1 cellular context compared by ENCODE assay signal in genomic region chr5:137734962-137735530, GRCh38.
TF ChIP-seq lines count a peak whose summit lies in the region.

No MANE protein-coding gene starts in this region.

TF ChIP-seq in GM12878, 131 proteins besides CTCF, POLR2A, EP300 and RAD21:
- TF ChIP-seq, protein P1, sequence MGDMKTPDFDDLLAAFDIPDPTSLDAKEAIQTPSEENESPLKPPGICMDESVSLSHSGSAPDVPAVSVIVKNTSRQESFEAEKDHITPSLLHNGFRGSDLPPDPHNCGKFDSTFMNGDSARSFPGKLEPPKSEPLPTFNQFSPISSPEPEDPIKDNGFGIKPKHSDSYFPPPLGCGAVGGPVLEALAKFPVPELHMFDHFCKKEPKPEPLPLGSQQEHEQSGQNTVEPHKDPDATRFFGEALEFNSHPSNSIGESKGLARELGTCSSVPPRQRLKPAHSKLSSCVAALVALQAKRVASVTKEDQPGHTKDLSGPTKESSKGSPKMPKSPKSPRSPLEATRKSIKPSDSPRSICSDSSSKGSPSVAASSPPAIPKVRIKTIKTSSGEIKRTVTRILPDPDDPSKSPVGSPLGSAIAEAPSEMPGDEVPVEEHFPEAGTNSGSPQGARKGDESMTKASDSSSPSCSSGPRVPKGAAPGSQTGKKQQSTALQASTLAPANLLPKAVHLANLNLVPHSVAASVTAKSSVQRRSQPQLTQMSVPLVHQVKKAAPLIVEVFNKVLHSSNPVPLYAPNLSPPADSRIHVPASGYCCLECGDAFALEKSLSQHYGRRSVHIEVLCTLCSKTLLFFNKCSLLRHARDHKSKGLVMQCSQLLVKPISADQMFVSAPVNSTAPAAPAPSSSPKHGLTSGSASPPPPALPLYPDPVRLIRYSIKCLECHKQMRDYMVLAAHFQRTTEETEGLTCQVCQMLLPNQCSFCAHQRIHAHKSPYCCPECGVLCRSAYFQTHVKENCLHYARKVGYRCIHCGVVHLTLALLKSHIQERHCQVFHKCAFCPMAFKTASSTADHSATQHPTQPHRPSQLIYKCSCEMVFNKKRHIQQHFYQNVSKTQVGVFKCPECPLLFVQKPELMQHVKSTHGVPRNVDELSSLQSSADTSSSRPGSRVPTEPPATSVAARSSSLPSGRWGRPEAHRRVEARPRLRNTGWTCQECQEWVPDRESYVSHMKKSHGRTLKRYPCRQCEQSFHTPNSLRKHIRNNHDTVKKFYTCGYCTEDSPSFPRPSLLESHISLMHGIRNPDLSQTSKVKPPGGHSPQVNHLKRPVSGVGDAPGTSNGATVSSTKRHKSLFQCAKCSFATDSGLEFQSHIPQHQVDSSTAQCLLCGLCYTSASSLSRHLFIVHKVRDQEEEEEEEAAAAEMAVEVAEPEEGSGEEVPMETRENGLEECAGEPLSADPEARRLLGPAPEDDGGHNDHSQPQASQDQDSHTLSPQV (IDR thresholded peaks at IDR 0.05) = no peak
- no peak for TF ChIP-seq RBBP5 (conservative IDR thresholded peaks at IDR 0.05)
- no peak for TF ChIP-seq KAT2A (conservative IDR thresholded peaks at IDR 0.05; ENCODE audit: control insufficient read depth, low read depth, low read length)
- TF ChIP-seq, protein P2, sequence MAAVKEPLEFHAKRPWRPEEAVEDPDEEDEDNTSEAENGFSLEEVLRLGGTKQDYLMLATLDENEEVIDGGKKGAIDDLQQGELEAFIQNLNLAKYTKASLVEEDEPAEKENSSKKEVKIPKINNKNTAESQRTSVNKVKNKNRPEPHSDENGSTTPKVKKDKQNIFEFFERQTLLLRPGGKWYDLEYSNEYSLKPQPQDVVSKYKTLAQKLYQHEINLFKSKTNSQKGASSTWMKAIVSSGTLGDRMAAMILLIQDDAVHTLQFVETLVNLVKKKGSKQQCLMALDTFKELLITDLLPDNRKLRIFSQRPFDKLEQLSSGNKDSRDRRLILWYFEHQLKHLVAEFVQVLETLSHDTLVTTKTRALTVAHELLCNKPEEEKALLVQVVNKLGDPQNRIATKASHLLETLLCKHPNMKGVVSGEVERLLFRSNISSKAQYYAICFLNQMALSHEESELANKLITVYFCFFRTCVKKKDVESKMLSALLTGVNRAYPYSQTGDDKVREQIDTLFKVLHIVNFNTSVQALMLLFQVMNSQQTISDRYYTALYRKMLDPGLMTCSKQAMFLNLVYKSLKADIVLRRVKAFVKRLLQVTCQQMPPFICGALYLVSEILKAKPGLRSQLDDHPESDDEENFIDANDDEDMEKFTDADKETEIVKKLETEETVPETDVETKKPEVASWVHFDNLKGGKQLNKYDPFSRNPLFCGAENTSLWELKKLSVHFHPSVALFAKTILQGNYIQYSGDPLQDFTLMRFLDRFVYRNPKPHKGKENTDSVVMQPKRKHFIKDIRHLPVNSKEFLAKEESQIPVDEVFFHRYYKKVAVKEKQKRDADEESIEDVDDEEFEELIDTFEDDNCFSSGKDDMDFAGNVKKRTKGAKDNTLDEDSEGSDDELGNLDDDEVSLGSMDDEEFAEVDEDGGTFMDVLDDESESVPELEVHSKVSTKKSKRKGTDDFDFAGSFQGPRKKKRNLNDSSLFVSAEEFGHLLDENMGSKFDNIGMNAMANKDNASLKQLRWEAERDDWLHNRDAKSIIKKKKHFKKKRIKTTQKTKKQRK (IDR thresholded peaks at IDR 0.05; ENCODE audit: low read depth, low read length) = no peak
- no peak for TF ChIP-seq FOXM1 (IDR thresholded peaks at IDR 0.05; ENCODE audit: low read depth, low read length)
- no peak for TF ChIP-seq LARP7 (IDR thresholded peaks at IDR 0.05)
- no peak for TF ChIP-seq PML (IDR thresholded peaks at IDR 0.05; ENCODE audit: low read length)
- TF ChIP-seq BCL3 (IDR thresholded peaks at IDR 0.05; ENCODE audit: borderline replicate concordance, insufficient read depth, low read depth, low read length, poor library complexity, severe bottlenecking) = no peak
- no peak for TF ChIP-seq IKZF2 (IDR thresholded peaks at IDR 0.05)
- no peak; the same call in 1 of the 2 replicates for TF ChIP-seq EED (IDR thresholded peaks at IDR 0.05; ENCODE audit: low read depth)
- TF ChIP-seq SMAD1 (IDR thresholded peaks at IDR 0.05; ENCODE audit: low read depth, partially characterized antibody) = no peak
- TF ChIP-seq RB1 (IDR thresholded peaks at IDR 0.05; ENCODE audit: borderline replicate concordance) = no peak
- TF ChIP-seq STAT1 (conservative IDR thresholded peaks at IDR 0.05) = no peak
- TF ChIP-seq CBFB (IDR thresholded peaks at IDR 0.05; ENCODE audit: low read depth) = no peak
- TF ChIP-seq ZNF687 (IDR thresholded peaks at IDR 0.05) = no peak
